ENCODE assay signal across 21 cellular contexts in genomic region chr1:101128851-101129250, GRCh38.
DNase-seq lines count a peak whose midpoint lies in the region; ATAC-seq, FAIRE-seq and TF ChIP-seq lines count a peak whose summit lies in the region.
"Had no signal": no experiment of that assay in that cellular context is flagged by ENCODE, and none has a peak within 500 bp of the region (broad histone marks: within the 10 kb centered on the region; RNA-seq: fewer than 3 reads in every experiment).

No MANE protein-coding gene starts in this region.

- peaks cover 5% of the 10 kb centered on the region for H3K9me3 Mint-ChIP-seq in T-helper 2 cell treated with Interferon-gamma antibody and Interleukin-4, amounts not matched to agents 5 μg/mL and 100 μg/mL, for 36 hours
- H3K9me3 Mint-ChIP-seq in activated T-helper 2 cell treated with anti-CD3 and anti-CD28 coated beads, Interferon-gamma antibody, Interleukin-2, Interleukin-4, amounts not matched to agents 10 μg/mL and 5 μg/mL and 100 μg/mL, durations not matched to agents 14 hours and 24 hours and 36 hours: peaks cover 7% of the 10 kb centered on the region
- H3K9me3 Mint-ChIP-seq: stimulated activated naive B cell treated with anti-CD40 and anti-IgM and Interleukin-4, amounts not matched to agents 10 μg/mL and 1 μg/mL and 100 μg/mL, for 72 hours had no signal

- DNase-seq in GM12892 (ENCODE audit: insufficient read length) (no peak), myocyte (ENCODE audit: low read depth) (peak; percentile 14), epidermal melanocyte (ENCODE audit: insufficient read length, low spot score) (no peak), lower leg skin (ENCODE audit: low spot score in 2 of 2) (no peak)
- no peak for DNase-seq in T-helper 2 cell treated with Interferon-gamma antibody and Interleukin-4, amounts not matched to agents 5 μg/mL and 100 μg/mL, for 36 hours (ENCODE audit: low spot score)
- DNase-seq in activated T-helper 2 cell treated with anti-CD3 and anti-CD28 coated beads, Interferon-gamma antibody, Interleukin-2, Interleukin-4, amounts not matched to agents 10 μg/mL and 5 μg/mL and 100 μg/mL, durations not matched to agents 14 hours and 24 hours and 36 hours (ENCODE audit: low spot score): no peak
- DNase-seq: activated gamma-delta T cell, Calu3, GM23248, NCI-H1092, NCI-H2081 treated with DMSO at 0.1 percent for 48 hours, NCI-H524, SIG-M5, T-helper 9 cell, tibial artery had no signal

- no peak overlapping the region for H3K4me3 ChIP-seq in BLaER1 treated with 17β-estradiol and CSF1 and Interleukin-3, amounts not matched to agents 10 nM and 100 nM
- no peak overlapping the region for H3K4me3 ChIP-seq in lower leg skin (ENCODE audit: low read depth, poor library complexity, severe bottlenecking)
- H3K4me3 ChIP-seq: ascending aorta, GM23248, tibial artery had no signal

- no peak for ATAC-seq in HG03354 (IDR thresholded peaks at IDR 0.05; ENCODE audit: poor library complexity, severe bottlenecking, unreplicated experiment)
- ATAC-seq: sciatic nerve had no signal

- H3K4me1 Mint-ChIP-seq in T-helper 2 cell treated with Interferon-gamma antibody and Interleukin-4, amounts not matched to agents 5 μg/mL and 100 μg/mL, for 36 hours (ENCODE audit: low read depth): peaks cover 57% of the 10 kb centered on the region
- peaks cover 60% of the 10 kb centered on the region for H3K4me1 Mint-ChIP-seq in activated T-helper 2 cell treated with anti-CD3 and anti-CD28 coated beads, Interferon-gamma antibody, Interleukin-2, Interleukin-4, amounts not matched to agents 10 μg/mL and 5 μg/mL and 100 μg/mL, durations not matched to agents 14 hours and 24 hours and 36 hours (ENCODE audit: low read depth)

- H3K36me3 ChIP-seq in BLaER1 treated with 17β-estradiol and CSF1 and Interleukin-3, amounts not matched to agents 10 nM and 100 nM: no peaks in the 10 kb centered on the region
- H3K36me3 ChIP-seq: ascending aorta, tibial artery had no signal

- H3K27me3 Mint-ChIP-seq in T-helper 2 cell treated with Interferon-gamma antibody and Interleukin-4, amounts not matched to agents 5 μg/mL and 100 μg/mL, for 36 hours (ENCODE audit: low read depth): no peaks in the 10 kb centered on the region
- no peaks in the 10 kb centered on the region for H3K27me3 Mint-ChIP-seq in activated T-helper 2 cell treated with anti-CD3 and anti-CD28 coated beads, Interferon-gamma antibody, Interleukin-2, Interleukin-4, amounts not matched to agents 10 μg/mL and 5 μg/mL and 100 μg/mL, durations not matched to agents 14 hours and 24 hours and 36 hours (ENCODE audit: low read depth)
- H3K27me3 Mint-ChIP-seq: stimulated activated naive B cell treated with anti-CD40 and anti-IgM and Interleukin-4, amounts not matched to agents 10 μg/mL and 1 μg/mL and 100 μg/mL, for 72 hours had no signal

- H3K27ac Mint-ChIP-seq in T-helper 2 cell treated with Interferon-gamma antibody and Interleukin-4, amounts not matched to agents 5 μg/mL and 100 μg/mL, for 36 hours: peak overlapping the region; percentile 93
- H3K27ac Mint-ChIP-seq in activated T-helper 2 cell treated with anti-CD3 and anti-CD28 coated beads, Interferon-gamma antibody, Interleukin-2, Interleukin-4, amounts not matched to agents 10 μg/mL and 5 μg/mL and 100 μg/mL, durations not matched to agents 14 hours and 24 hours and 36 hours: no peak overlapping the region

- no peaks in the 10 kb centered on the region for H3K27me3 ChIP-seq in BLaER1 treated with 17β-estradiol and CSF1 and Interleukin-3, amounts not matched to agents 10 nM and 100 nM
- H3K27me3 ChIP-seq: ascending aorta, tibial artery had no signal

- peak overlapping the region; percentile 61 to 81 (median 71); a peak in 21 of 22 replicates for H3K4me2 ChIP-seq in BLaER1 treated with 17β-estradiol and CSF1 and Interleukin-3, amounts not matched to agents 10 nM and 100 nM
- H3K4me2 ChIP-seq: KMS-11 had no signal

- peaks cover 15 to 46% (median 33%) of the 10 kb centered on the region in 10 experiments for H3K4me1 ChIP-seq in BLaER1 treated with 17β-estradiol and CSF1 and Interleukin-3, amounts not matched to agents 10 nM and 100 nM
- H3K4me1 ChIP-seq: ascending aorta, tibial artery had no signal

- H3K36me3 Mint-ChIP-seq in T-helper 2 cell treated with Interferon-gamma antibody and Interleukin-4, amounts not matched to agents 5 μg/mL and 100 μg/mL, for 36 hours (ENCODE audit: low read depth): peaks cover 9% of the 10 kb centered on the region
- peaks cover 6% of the 10 kb centered on the region for H3K36me3 Mint-ChIP-seq in activated T-helper 2 cell treated with anti-CD3 and anti-CD28 coated beads, Interferon-gamma antibody, Interleukin-2, Interleukin-4, amounts not matched to agents 10 μg/mL and 5 μg/mL and 100 μg/mL, durations not matched to agents 14 hours and 24 hours and 36 hours (ENCODE audit: low read depth)
- H3K36me3 Mint-ChIP-seq: stimulated activated naive B cell treated with anti-CD40 and anti-IgM and Interleukin-4, amounts not matched to agents 10 μg/mL and 1 μg/mL and 100 μg/mL, for 72 hours had no signal

- TF ChIP-seq POLR2A in GM12892 (IDR thresholded peaks at IDR 0.05; ENCODE audit: low read depth, low read length) (no peak), lower leg skin (IDR thresholded peaks at IDR 0.05) (no peak)

- peak overlapping the region; percentile 79 for H3K4me3 Mint-ChIP-seq in T-helper 2 cell treated with Interferon-gamma antibody and Interleukin-4, amounts not matched to agents 5 μg/mL and 100 μg/mL, for 36 hours
- H3K4me3 Mint-ChIP-seq in activated T-helper 2 cell treated with anti-CD3 and anti-CD28 coated beads, Interferon-gamma antibody, Interleukin-2, Interleukin-4, amounts not matched to agents 10 μg/mL and 5 μg/mL and 100 μg/mL, durations not matched to agents 14 hours and 24 hours and 36 hours (ENCODE audit: low read depth): no peak overlapping the region

- peak overlapping the region in 7 of 11 experiments; percentile 13 to 63 (median 50); a peak in 11 of 22 replicates for H3K27ac ChIP-seq in BLaER1 treated with 17β-estradiol and CSF1 and Interleukin-3, amounts not matched to agents 10 nM and 100 nM
- H3K27ac ChIP-seq: ascending aorta, GM23248, KMS-11, tibial artery had no signal

- peak overlapping the region in 4 of 11 experiments; percentile 44 to 57 (median 50); a peak in 6 of 22 replicates for H3K9ac ChIP-seq in BLaER1 treated with 17β-estradiol and CSF1 and Interleukin-3, amounts not matched to agents 10 nM and 100 nM
- H3K9ac ChIP-seq: GM23248, KMS-11 had no signal

- peaks cover 0 to 7% (median 4%) of the 10 kb centered on the region in 11 experiments; a peak in 3 of 22 replicates for H3K9me3 ChIP-seq in BLaER1 treated with 17β-estradiol and CSF1 and Interleukin-3, amounts not matched to agents 10 nM and 100 nM (replicated peaks in 1 of 11)
- H3K9me3 ChIP-seq: ascending aorta, tibial artery had no signal

- intact Hi-C loops in lower leg skin (cut with DNase I; ENCODE audit: low total_unique reads): no loop called here
- intact Hi-C loops in activated T-helper 2 cell treated with anti-CD3 and anti-CD28 coated beads, Interferon-gamma antibody, Interleukin-2, Interleukin-4, amounts not matched to agents 10 μg/mL and 5 μg/mL and 100 μg/mL, durations not matched to agents 14 hours and 24 hours and 36 hours (cut with micrococcal nuclease): loop anchor here (2.0 kb wide), 1 partner anchor 48 kb away; no protein-coding TSS in a partner anchor

- no peaks in the 10 kb centered on the region for H4K20me1 ChIP-seq in BLaER1 treated with 17β-estradiol and CSF1 and Interleukin-3, amounts not matched to agents 10 nM and 100 nM

- FAIRE-seq in GM12892 (lab: Jason Lieb, UNC): peak; percentile 36

- no peak for TF ChIP-seq CTCF in lower leg skin (IDR thresholded peaks at IDR 0.05)
